15 cellular contexts compared by ENCODE assay signal in the genomic region with DNA sequence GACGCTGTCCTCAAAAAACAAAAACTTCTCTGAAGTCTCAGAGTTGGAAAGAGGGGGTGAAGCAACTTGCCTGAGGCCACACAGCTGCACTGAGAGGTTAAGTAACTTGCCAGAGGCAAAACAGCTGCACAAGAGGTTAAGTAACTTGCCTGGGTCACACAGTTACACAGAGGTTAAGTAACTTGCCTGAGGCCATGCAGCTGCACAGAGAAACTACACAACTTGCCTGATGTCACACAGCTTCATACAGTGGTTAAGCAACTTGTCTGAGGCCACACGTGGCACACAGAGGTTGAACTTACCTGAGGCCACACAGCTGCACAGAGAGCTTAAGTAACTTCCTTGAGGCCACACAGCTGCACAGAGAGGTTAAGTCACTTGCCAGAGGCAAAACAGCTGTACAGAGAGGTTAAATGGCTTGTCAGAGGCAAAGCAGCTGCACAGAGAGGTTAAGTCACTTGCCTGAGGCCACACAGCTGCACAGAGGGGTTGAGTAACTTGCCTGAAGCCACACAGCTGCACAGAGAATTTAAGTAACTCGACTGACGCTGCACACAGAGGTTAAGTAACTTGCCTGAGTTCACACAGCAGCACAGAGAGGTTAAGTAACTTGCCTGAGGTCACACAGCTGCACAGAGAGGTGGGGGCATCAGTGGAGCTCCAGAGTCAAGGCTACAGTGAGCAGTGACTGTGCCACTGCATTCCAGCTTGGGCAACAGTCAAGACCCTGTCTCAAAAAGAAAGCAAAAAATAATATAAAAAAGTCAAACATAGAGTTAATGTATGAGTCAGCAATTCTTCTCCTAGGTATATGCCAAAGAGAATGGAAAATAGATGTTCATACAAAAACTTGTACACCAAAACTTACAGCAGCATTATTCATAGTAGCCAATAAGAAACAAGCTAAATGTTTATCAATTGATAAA. TPM values are rescaled to one million over a fixed set of nuclear protein-coding genes. Genes with fewer than 3 reads are reported as not detected.
DNase-seq lines count a peak whose midpoint lies in the region; ATAC-seq, FAIRE-seq and TF ChIP-seq lines count a peak whose summit lies in the region.
"Had no signal": no experiment of that assay in that cellular context is flagged by ENCODE, and none has a peak within 500 bp of the region (broad histone marks: within the 10 kb centered on the region; RNA-seq: fewer than 3 reads in every experiment).

No MANE protein-coding gene starts in this region.

- no peak for TF ChIP-seq POLR2A in K562 (conservative IDR thresholded peaks at IDR 0.05)

- no peak for TF ChIP-seq RAD21 in K562 (CRISPR knock-in tag; conservative IDR thresholded peaks at IDR 0.05 in 1 of 2, IDR thresholded peaks at IDR 0.05 in 1 of 2)

- H3K36me3 Mint-ChIP-seq in activated CD8-positive, alpha-beta T cell treated with anti-CD3 and anti-CD28 coated beads for 36 hours (ENCODE audit: low read depth), result no peaks in the 10 kb centered on the region
- no peaks in the 10 kb centered on the region for H3K36me3 Mint-ChIP-seq in activated CD8-positive, alpha-beta T cell treated with anti-CD3 and anti-CD28 coated beads, Interleukin-2, amount 10 ng/mL, durations not matched to agents 7 days and 5 days (ENCODE audit: low read depth)
- H3K36me3 Mint-ChIP-seq: immature natural killer cell had no signal

- no peak overlapping the region for H2AFZ ChIP-seq in K562 (ENCODE audit: low read depth, low read length)
- H2AFZ ChIP-seq in neuronal stem cell (ENCODE audit: low read length), result no peak overlapping the region

- H3K79me1 ChIP-seq in neuronal stem cell (ENCODE audit: low read depth, low read length), result no peaks in the 10 kb centered on the region

- H2AK5ac ChIP-seq in neuronal stem cell (ENCODE audit: low read depth, low read length), result peak overlapping the region; percentile 15

- H3K27me3 ChIP-seq in K562 (ENCODE audit: control insufficient read depth in 2 of 2, insufficient read depth in 2 of 2, low read length in 2 of 2) (no peaks in the 10 kb centered on the region), neuronal stem cell (ENCODE audit: control insufficient read depth in 3 of 3, insufficient read depth in 3 of 3, low read depth in 1 of 3, low read length in 3 of 3) (no peaks in the 10 kb centered on the region)

- no peak overlapping the region for H3K4me3 ChIP-seq in K562
- H3K4me3 ChIP-seq in neuronal stem cell (ENCODE audit: low read length in 2 of 2), result no peak overlapping the region
- H3K4me3 ChIP-seq: SK-N-MC had no signal

- H3K4me2 ChIP-seq in K562 (ENCODE audit: insufficient read depth, low read length) (no peak overlapping the region), neuronal stem cell (ENCODE audit: insufficient read depth, low read length, poor library complexity, severe bottlenecking) (no peak overlapping the region)

- no peaks in the 10 kb centered on the region for H3K36me3 ChIP-seq in K562 (ENCODE audit: control insufficient read depth, insufficient read depth, low read length)
- H3K36me3 ChIP-seq in neuronal stem cell (replicated peaks in 1 of 2; ENCODE audit: control insufficient read depth in 2 of 2, insufficient read depth in 2 of 2, low read length in 2 of 2), result no peaks in the 10 kb centered on the region

- in situ Hi-C loops in K562 (cut with MboI), result loop anchor here (5.0 kb wide), 1 partner anchor 615 kb away; no protein-coding TSS in a partner anchor

- TF ChIP-seq EP300 in K562 (IDR thresholded peaks at IDR 0.05; ENCODE audit: low read length), result no peak

- H3K79me2 ChIP-seq in K562 (ENCODE audit: control insufficient read depth, insufficient read depth, low read length), result no peaks in the 10 kb centered on the region

- H3K9me3 ChIP-seq in K562 (replicated peaks; ENCODE audit: control insufficient read depth, insufficient read depth, low read depth, low read length) (no peaks in the 10 kb centered on the region), neuronal stem cell (replicated peaks in 1 of 2; ENCODE audit: control insufficient read depth in 2 of 2, insufficient read depth in 1 of 2, low read depth in 1 of 2, low read length in 2 of 2) (peaks cover 0 to 2% of the 10 kb centered on the region in 2 donors)

- POLR2A ChIA-PET in activated CD8-positive, alpha-beta T cell treated with anti-CD3 and anti-CD28 coated beads for 36 hours (lab: Charles Lee), result interaction anchor here (2.4 kb wide), 1 partner anchor 11 kb away, joined by 13 read pairs; a partner anchor contains a TSS
- POLR2A ChIA-PET in activated CD8-positive, alpha-beta T cell treated with anti-CD3 and anti-CD28 coated beads, Interleukin-2, amount 10 ng/mL, durations not matched to agents 7 days and 5 days (lab: Charles Lee), result interaction anchor here (0.8 kb wide), 1 partner anchor 11 kb away, joined by 4 read pairs; no protein-coding TSS in a partner anchor
- POLR2A ChIA-PET in K562 (lab: Yijun Ruan, JAX), result interaction anchor here (0.5 to 0.9 kb wide), 4 partner anchors 12 to 265 kb away, joined by 3 to 5 read pairs (median 3); no protein-coding TSS in a partner anchor

- no peak for FAIRE-seq in K562 (lab: Jason Lieb, UNC)
- FAIRE-seq: small intestine had no signal

- H2BK15ac ChIP-seq in neuronal stem cell (ENCODE audit: low read length), result peak overlapping the region; percentile 27

- no peaks in the 10 kb centered on the region for H3K9me3 Mint-ChIP-seq in activated CD8-positive, alpha-beta T cell treated with anti-CD3 and anti-CD28 coated beads for 36 hours
- no peaks in the 10 kb centered on the region for H3K9me3 Mint-ChIP-seq in activated CD8-positive, alpha-beta T cell treated with anti-CD3 and anti-CD28 coated beads, Interleukin-2, amount 10 ng/mL, durations not matched to agents 7 days and 5 days (ENCODE audit: insufficient read depth)
- H3K9me3 Mint-ChIP-seq: activated B cell treated with CpG ODN at 0.5 μM for 24 hours, HFFc6, immature natural killer cell had no signal

- no peak overlapping the region for H4K8ac ChIP-seq in neuronal stem cell (ENCODE audit: low read depth, low read length)

- H3K9ac ChIP-seq in K562 (ENCODE audit: insufficient read depth in 1 of 2, low read depth in 2 of 2, low read length in 2 of 2), result no peak overlapping the region
- H3K9ac ChIP-seq in neuronal stem cell (ENCODE audit: low read depth, low read length, poor library complexity), result peak overlapping the region; percentile 17

- 44% methylated on average over 4 of the region's 4 CpGs for WGBS in K562 (ENCODE audit: insufficient coverage, low coverage, missing lambda C conversion rate)
- WGBS in neuronal stem cell (ENCODE audit: extremely low coverage in 2 of 2, insufficient read length in 2 of 2, insufficient replicate concordance in 1 of 2), 2 donors, result no CpG with 5 or more reads among the region's 4 CpGs

- no TSS peak for BruUV-seq in K562 (replicated peaks; lab: Mats Ljungman, UMichigan)

- no peak for DNase-seq in activated CD8-positive, alpha-beta T cell treated with anti-CD3 and anti-CD28 coated beads for 36 hours
- DNase-seq in activated CD8-positive, alpha-beta T cell treated with anti-CD3 and anti-CD28 coated beads, Interleukin-2, amount 10 ng/mL, durations not matched to agents 7 days and 5 days, result no peak
- peak; percentile 97 for DNase-seq in MV-4-11 (lab: John Stamatoyannopoulos, UW)
- DNase-seq in K562 (ENCODE audit: extremely low read depth in 1 of 4, low spot score in 3 of 4), result no peak
- no peak for DNase-seq in neuronal stem cell (ENCODE audit: low spot score)
- no peak for DNase-seq in anterior cingulate cortex (lab: John Stamatoyannopoulos, UW)
- DNase-seq: activated B cell treated with CpG ODN at 0.5 μM for 24 hours; effector CD8-positive, alpha-beta T cell; HFFc6; immature natural killer cell; NCI-H2081 treated with DMSO at 0.1 percent for 48 hours; small intestine had no signal

- H4K91ac ChIP-seq in neuronal stem cell (ENCODE audit: low read depth, low read length, poor library complexity), result no peak overlapping the region

- no peak overlapping the region for H3K4ac ChIP-seq in neuronal stem cell (ENCODE audit: low read length)

- TF ChIP-seq CTCF in activated CD8-positive, alpha-beta T cell treated with anti-CD3 and anti-CD28 coated beads for 36 hours (IDR thresholded peaks at IDR 0.05), result no peak
- no peak for TF ChIP-seq CTCF in K562 (IDR thresholded peaks at IDR 0.05 in 2 of 3, conservative IDR thresholded peaks at IDR 0.05 in 1 of 3; ENCODE audit: insufficient read depth in 2 of 3, low read depth in 1 of 3, low read length in 3 of 3)

- H3K4me1 Mint-ChIP-seq in activated CD8-positive, alpha-beta T cell treated with anti-CD3 and anti-CD28 coated beads for 36 hours (ENCODE audit: low read depth), result peaks cover 2% of the 10 kb centered on the region
- peaks cover 1% of the 10 kb centered on the region for H3K4me1 Mint-ChIP-seq in activated CD8-positive, alpha-beta T cell treated with anti-CD3 and anti-CD28 coated beads, Interleukin-2, amount 10 ng/mL, durations not matched to agents 7 days and 5 days (ENCODE audit: low read depth)
- H3K4me1 Mint-ChIP-seq: activated B cell treated with CpG ODN at 0.5 μM for 24 hours, immature natural killer cell had no signal

- H3K27me3 Mint-ChIP-seq in activated CD8-positive, alpha-beta T cell treated with anti-CD3 and anti-CD28 coated beads for 36 hours, result no peaks in the 10 kb centered on the region
- no peaks in the 10 kb centered on the region for H3K27me3 Mint-ChIP-seq in activated CD8-positive, alpha-beta T cell treated with anti-CD3 and anti-CD28 coated beads, Interleukin-2, amount 10 ng/mL, durations not matched to agents 7 days and 5 days (ENCODE audit: low read depth)
- H3K27me3 Mint-ChIP-seq: activated B cell treated with CpG ODN at 0.5 μM for 24 hours had no signal

- H2BK120ac ChIP-seq in neuronal stem cell (ENCODE audit: low read depth, low read length), result no peak overlapping the region

- no peaks in the 10 kb centered on the region for H3K9me1 ChIP-seq in K562 (ENCODE audit: control insufficient read depth, insufficient read depth, low read length)

- H4K20me1 ChIP-seq in K562 (replicated peaks; ENCODE audit: control insufficient read depth, insufficient read depth, low read length), result no peaks in the 10 kb centered on the region

- no peak overlapping the region for H3K14ac ChIP-seq in neuronal stem cell (ENCODE audit: low read length)

- no peak overlapping the region for H3K18ac ChIP-seq in neuronal stem cell (ENCODE audit: low read length)

- no peak overlapping the region for H2BK5ac ChIP-seq in neuronal stem cell (ENCODE audit: low read length)

- no peak overlapping the region for H3K23ac ChIP-seq in neuronal stem cell (ENCODE audit: low read depth, low read length, poor library complexity)

- peak; percentile 36 for ATAC-seq in activated CD8-positive, alpha-beta T cell treated with anti-CD3 and anti-CD28 coated beads for 36 hours
- no peak for ATAC-seq in activated CD8-positive, alpha-beta T cell treated with anti-CD3 and anti-CD28 coated beads, Interleukin-2, amount 10 ng/mL, durations not matched to agents 7 days and 5 days
- ATAC-seq in K562, result no peak
- no peak for ATAC-seq in HG03025 (IDR thresholded peaks at IDR 0.05; ENCODE audit: low FRiP score, unreplicated experiment)
- no peak for ATAC-seq in GM18867 (IDR thresholded peaks at IDR 0.05; ENCODE audit: unreplicated experiment)

- H3K4me3 Mint-ChIP-seq in activated CD8-positive, alpha-beta T cell treated with anti-CD3 and anti-CD28 coated beads for 36 hours, result no peak overlapping the region
- no peak overlapping the region for H3K4me3 Mint-ChIP-seq in activated CD8-positive, alpha-beta T cell treated with anti-CD3 and anti-CD28 coated beads, Interleukin-2, amount 10 ng/mL, durations not matched to agents 7 days and 5 days
- H3K4me3 Mint-ChIP-seq: activated B cell treated with CpG ODN at 0.5 μM for 24 hours, HFFc6, immature natural killer cell had no signal

- H3K4me1 ChIP-seq in K562 (replicated peaks in 1 of 2; ENCODE audit: control insufficient read depth in 2 of 2, insufficient read depth in 2 of 2, low read length in 2 of 2) (peaks cover 11 to 20% of the 10 kb centered on the region in 2 experiments), neuronal stem cell (ENCODE audit: control insufficient read depth in 2 of 2, insufficient read depth in 1 of 2, low read depth in 1 of 2, low read length in 2 of 2) (peaks cover 7 to 12% of the 10 kb centered on the region in 2 donors)

- H3K27ac ChIP-seq in K562 (ENCODE audit: extremely low read depth, low read depth, low read length) (no peak overlapping the region), neuronal stem cell (replicated peaks; ENCODE audit: low read length) (no peak overlapping the region)
- H3K27ac ChIP-seq: SK-N-MC had no signal

- no peak overlapping the region for H2BK12ac ChIP-seq in neuronal stem cell (ENCODE audit: low read length)

- H3K27ac Mint-ChIP-seq in activated CD8-positive, alpha-beta T cell treated with anti-CD3 and anti-CD28 coated beads for 36 hours, result no peak overlapping the region
- H3K27ac Mint-ChIP-seq in activated CD8-positive, alpha-beta T cell treated with anti-CD3 and anti-CD28 coated beads, Interleukin-2, amount 10 ng/mL, durations not matched to agents 7 days and 5 days, result no peak overlapping the region
- H3K27ac Mint-ChIP-seq: activated B cell treated with CpG ODN at 0.5 μM for 24 hours, HFFc6, immature natural killer cell had no signal

- intact Hi-C loops in activated CD8-positive, alpha-beta T cell treated with anti-CD3 and anti-CD28 coated beads for 36 hours (cut with micrococcal nuclease), result no loop called here
- intact Hi-C loops in K562 (cut with micrococcal nuclease), result no loop called here

- CTCF ChIA-PET in activated CD8-positive, alpha-beta T cell treated with anti-CD3 and anti-CD28 coated beads for 36 hours (lab: Charles Lee), result interaction anchor here (1.2 to 2.7 kb wide), 6 partner anchors 8 to 187 kb away, joined by 4 to 12 read pairs (median 6); no protein-coding TSS in a partner anchor
- CTCF ChIA-PET in activated CD8-positive, alpha-beta T cell treated with anti-CD3 and anti-CD28 coated beads, Interleukin-2, amount 10 ng/mL, durations not matched to agents 7 days and 5 days (lab: Charles Lee), result interaction anchor here (1.0 to 1.8 kb wide), 8 partner anchors 8 to 186 kb away, joined by 3 to 11 read pairs (median 3); a partner anchor contains a TSS
- CTCF ChIA-PET in K562 (lab: Yijun Ruan, JAX; ENCODE audit: low intra/inter-chr PET ratio), result interaction anchor here (0.6 kb wide), 1 partner anchor 720 kb away, joined by 4 read pairs; no protein-coding TSS in a partner anchor

RNA-seq across cellular contexts. Expression of a gene that starts 12.0 kb away (rescaled TPM):
- 10 to 100 TPM; 50.1 to 50.5 TPM for total RNA-seq in activated CD8-positive, alpha-beta T cell treated with anti-CD3 and anti-CD28 coated beads for 36 hours
- total RNA-seq in activated CD8-positive, alpha-beta T cell treated with anti-CD3 and anti-CD28 coated beads, Interleukin-2, amount 10 ng/mL, durations not matched to agents 7 days and 5 days, result 10 to 100 TPM; 61.3 to 68.3 TPM
- total RNA-seq in K562 (2011; cell fraction: chromatin; rRNA removed; ENCODE audit: low replicate concordance), result 67.4 and 149 TPM in 2 replicates
- total RNA-seq in K562 (2011; cell fraction: nucleolus; rRNA removed), result 104 and 107 TPM in 2 replicates
- 71.4 and 73.7 TPM in 2 replicates for total RNA-seq in K562 (2011; cell fraction: nucleoplasm; rRNA removed)
- total RNA-seq in K562 (2014; rRNA removed) (30.1 and 31.2 TPM in 2 replicates), K562 (2014; rRNA removed; fragmentation: Illumina TruSeq; extraction: Trizol) (16.1 and 17.5 TPM in 2 replicates), K562 (2015; rRNA removed; fragmentation: Illumina TruSeq; extraction: Trizol) (22.5 and 22.8 TPM in 2 replicates), K562 (2021) (30.3 and 32.6 TPM in 2 replicates)
- polyA plus RNA-seq in K562 (2011; rRNA removed) (18.1 and 21.3 TPM in 2 replicates), K562 (2014; fragmentation: Illumina TruSeq; extraction: Trizol) (25.8 and 27.3 TPM in 2 replicates), K562 (2014; fragmentation: Nextera tagmentation; extraction: Ambion mirVana) (10 to 100 TPM; 10.2 to 11.2 TPM), K562 (2014; rRNA removed) (28.1 and 30.2 TPM in 2 replicates)
- 18.4 and 28.1 TPM in 2 replicates for polyA plus RNA-seq in K562 (2011; cell fraction: cytosol; rRNA removed)
- 56.6 and 83.3 TPM in 2 replicates for polyA plus RNA-seq in K562 (2011; cell fraction: nucleus; rRNA removed)
- 20.0 and 24.2 TPM in 2 replicates for polyA plus RNA-seq in K562 (2012)
- 20.4 and 22.3 TPM in 2 replicates for polyA minus RNA-seq in K562 (2011; rRNA and poly(A)+ RNA removed)
- polyA minus RNA-seq in K562 (2011; cell fraction: cytosol; rRNA and poly(A)+ RNA removed), result 12.1 and 14.0 TPM in 2 replicates
- polyA minus RNA-seq in K562 (2011; cell fraction: nucleus; rRNA and poly(A)+ RNA removed), result 48.0 and 48.9 TPM in 2 replicates
- 23.2 TPM for polyA plus RNA-seq in neuronal stem cell (2013, experiment 1 of 2)
- polyA plus RNA-seq in neuronal stem cell (2013, experiment 2 of 2), result 22.6 TPM
